In genomic region chr7:29649010-29649716, GRCh38 we compare ENCODE assay signal across 28 cellular contexts.
"Had no signal": no experiment of that assay in that cellular context is flagged by ENCODE, and none has a peak within 500 bp of the region (broad histone marks: within the 10 kb centered on the region; RNA-seq: fewer than 3 reads in every experiment).

No MANE protein-coding gene starts in this region.

- H3K36me3 ChIP-seq: heart left ventricle, lower lobe of right lung, neural progenitor cell, ovary, right atrium auricular region, suprapubic skin, thoracic aorta, uterus had no signal

- H3K4me1 ChIP-seq: lower lobe of right lung, suprapubic skin, tibial artery, uterus had no signal

- H3K4me2 ChIP-seq: neural progenitor cell had no signal

- H3K4me3 ChIP-seq: heart left ventricle, lower lobe of right lung, neural progenitor cell, ovary, right atrium auricular region, skin epidermis, suprapubic skin, thoracic aorta, tibial artery, uterus had no signal

- H3K36me3 Mint-ChIP-seq: immature natural killer cell; naive B cell; natural killer cell; stimulated activated memory B cell treated with anti-CD40 and anti-IgM and Interleukin-4, amounts not matched to agents 10 μg/mL and 1 μg/mL and 100 μg/mL, for 72 hours had no signal

- DNase-seq: heart left ventricle; hypothalamus; immature natural killer cell; kidney; lower lobe of right lung; mammary epithelial cell; mesenchymal stem cell; naive B cell; natural killer cell; nephron progenitor cell; ovary; stimulated activated CD4-positive, alpha-beta T cell treated with anti-CD3 and anti-CD28 coated beads, Interleukin-12 subunit alpha, Interleukin-12 subunit beta, amount 100 ng/mL, for 4 hours; stimulated activated CD4-positive, alpha-beta T cell treated with anti-CD3 and anti-CD28 coated beads, Interleukin-15, amount 100 ng/mL, for 24 hours; stimulated activated CD4-positive, alpha-beta T cell treated with anti-CD3 and anti-CD28 coated beads, Interleukin-2, amount 100 ng/mL, for 24 hours; stimulated activated CD4-positive, alpha-beta T cell treated with anti-CD3 and anti-CD28 coated beads, Interleukin-4, amount 100 ng/mL, for 1 hour; stimulated activated naive CD4-positive, alpha-beta T cell treated with Interleukin-2 at 50 U/mL for 16 hours; tibial artery; trophoblast cell; uterus had no signal

- H3K27ac Mint-ChIP-seq: immature natural killer cell; mesothelial cell of epicardium; natural killer cell; nephron progenitor cell; neural progenitor cell; progenitor cell of endocrine pancreas; stimulated activated memory B cell treated with anti-CD40 and anti-IgM and Interleukin-4, amounts not matched to agents 10 μg/mL and 1 μg/mL and 100 μg/mL, for 72 hours had no signal

- H3K27me3 ChIP-seq: heart left ventricle, neural progenitor cell, ovary, right atrium auricular region, suprapubic skin, tibial artery, uterus had no signal

- H3K27ac ChIP-seq: heart left ventricle, lower lobe of right lung, neural progenitor cell, ovary, right atrium auricular region, skin epidermis, suprapubic skin, thoracic aorta, tibial artery, uterus had no signal

- H3K4me3 Mint-ChIP-seq: immature natural killer cell; mesothelial cell of epicardium; natural killer cell; nephron progenitor cell; neural progenitor cell; stimulated activated memory B cell treated with anti-CD40 and anti-IgM and Interleukin-4, amounts not matched to agents 10 μg/mL and 1 μg/mL and 100 μg/mL, for 72 hours had no signal

- H3K9me3 Mint-ChIP-seq: immature natural killer cell; mesothelial cell of epicardium; naive B cell; natural killer cell; nephron progenitor cell; stimulated activated memory B cell treated with anti-CD40 and anti-IgM and Interleukin-4, amounts not matched to agents 10 μg/mL and 1 μg/mL and 100 μg/mL, for 72 hours had no signal

- H3K9ac ChIP-seq: neural progenitor cell had no signal

- ATAC-seq: natural killer cell; sciatic nerve; stimulated activated memory B cell treated with anti-CD40 and anti-IgM and Interleukin-4, amounts not matched to agents 10 μg/mL and 1 μg/mL and 100 μg/mL, for 72 hours had no signal

- H3K27me3 Mint-ChIP-seq: naive B cell; progenitor cell of endocrine pancreas; stimulated activated memory B cell treated with anti-CD40 and anti-IgM and Interleukin-4, amounts not matched to agents 10 μg/mL and 1 μg/mL and 100 μg/mL, for 72 hours had no signal

- H3K9me3 ChIP-seq: heart left ventricle, lower lobe of right lung, ovary, right atrium auricular region, suprapubic skin, thoracic aorta, tibial artery, uterus had no signal

- H3K4me1 Mint-ChIP-seq: naive B cell; nephron progenitor cell; neural progenitor cell; stimulated activated memory B cell treated with anti-CD40 and anti-IgM and Interleukin-4, amounts not matched to agents 10 μg/mL and 1 μg/mL and 100 μg/mL, for 72 hours had no signal

- H2AFZ ChIP-seq: neural progenitor cell had no signal
